ENCODE assay signal across 10 cellular contexts in genomic region chr9:18973348-18973747, GRCh38. TPM values are rescaled to one million over a fixed set of nuclear protein-coding genes. Genes with fewer than 3 reads are reported as not detected.
"Had no signal": no experiment of that assay in that cellular context is flagged by ENCODE, and none has a peak within 500 bp of the region (broad histone marks: within the 10 kb centered on the region; RNA-seq: fewer than 3 reads in every experiment).

No MANE protein-coding gene starts in this region.

- H3K4me2 ChIP-seq: GM23338 had no signal

- H3K4me1 ChIP-seq: HAP-1 had no signal

- FAIRE-seq: H1, H54 had no signal

- DNase-seq: GM23248, GOT3, H9, HCEC 1CT, HFFc6 had no signal

- H3K9me3 ChIP-seq: HAP-1 had no signal

- H3K36me3 ChIP-seq: HAP-1 had no signal

- ATAC-seq: GM23338, HCT116 had no signal

- H3K9ac ChIP-seq: GM23248 had no signal

- H3K4me3 ChIP-seq: GM23248, GM23338, HAP-1 had no signal

- H2AFZ ChIP-seq: GM23248, GM23338 had no signal

- H3K27ac ChIP-seq: GM23248 had no signal

RNA-seq across cellular contexts. Expression of gene SAXO1, which starts 59.7 kb away (rescaled TPM):
- total RNA-seq: GM23248, GM23338, HFFc6 had no signal
